Comparison of ENCODE assay signal across 1 cellular context in the genomic region with DNA sequence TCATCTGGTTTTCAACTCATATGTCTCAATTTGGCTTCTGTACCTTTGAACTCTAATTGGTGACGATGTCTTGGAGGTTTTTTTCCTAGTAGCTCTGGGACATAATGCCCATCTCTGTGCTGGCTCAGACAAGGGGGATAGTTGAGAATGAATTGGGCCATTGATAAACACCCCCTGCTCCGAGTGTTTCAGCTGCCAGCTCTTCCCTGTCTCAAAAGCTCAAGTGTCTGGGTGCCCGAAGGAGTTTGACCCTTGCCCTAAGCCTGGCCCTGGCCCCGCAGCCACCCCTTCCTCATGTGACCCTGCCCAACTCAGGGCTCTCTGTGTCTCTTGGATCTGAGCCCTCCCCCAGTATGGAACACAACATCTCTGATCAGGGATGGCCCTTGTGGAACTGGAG.
TF ChIP-seq lines count a peak whose summit lies in the region.

No MANE protein-coding gene starts in this region.

TF ChIP-seq in SK-N-SH, 30 proteins besides CTCF, POLR2A, EP300 and RAD21:
- TF ChIP-seq EZH2phosphoT487 (IDR thresholded peaks at IDR 0.05; ENCODE audit: borderline replicate concordance, low read depth): no peak
- TF ChIP-seq ELF1 (IDR thresholded peaks at IDR 0.05): no peak
- TF ChIP-seq, protein P1, sequence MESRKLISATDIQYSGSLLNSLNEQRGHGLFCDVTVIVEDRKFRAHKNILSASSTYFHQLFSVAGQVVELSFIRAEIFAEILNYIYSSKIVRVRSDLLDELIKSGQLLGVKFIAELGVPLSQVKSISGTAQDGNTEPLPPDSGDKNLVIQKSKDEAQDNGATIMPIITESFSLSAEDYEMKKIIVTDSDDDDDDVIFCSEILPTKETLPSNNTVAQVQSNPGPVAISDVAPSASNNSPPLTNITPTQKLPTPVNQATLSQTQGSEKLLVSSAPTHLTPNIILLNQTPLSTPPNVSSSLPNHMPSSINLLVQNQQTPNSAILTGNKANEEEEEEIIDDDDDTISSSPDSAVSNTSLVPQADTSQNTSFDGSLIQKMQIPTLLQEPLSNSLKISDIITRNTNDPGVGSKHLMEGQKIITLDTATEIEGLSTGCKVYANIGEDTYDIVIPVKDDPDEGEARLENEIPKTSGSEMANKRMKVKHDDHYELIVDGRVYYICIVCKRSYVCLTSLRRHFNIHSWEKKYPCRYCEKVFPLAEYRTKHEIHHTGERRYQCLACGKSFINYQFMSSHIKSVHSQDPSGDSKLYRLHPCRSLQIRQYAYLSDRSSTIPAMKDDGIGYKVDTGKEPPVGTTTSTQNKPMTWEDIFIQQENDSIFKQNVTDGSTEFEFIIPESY (IDR thresholded peaks at IDR 0.05; ENCODE audit: borderline replicate concordance, low read depth): no peak
- TF ChIP-seq CHD2 (IDR thresholded peaks at IDR 0.05; ENCODE audit: low read length, partially characterized antibody): no peak
- TF ChIP-seq, protein P2, sequence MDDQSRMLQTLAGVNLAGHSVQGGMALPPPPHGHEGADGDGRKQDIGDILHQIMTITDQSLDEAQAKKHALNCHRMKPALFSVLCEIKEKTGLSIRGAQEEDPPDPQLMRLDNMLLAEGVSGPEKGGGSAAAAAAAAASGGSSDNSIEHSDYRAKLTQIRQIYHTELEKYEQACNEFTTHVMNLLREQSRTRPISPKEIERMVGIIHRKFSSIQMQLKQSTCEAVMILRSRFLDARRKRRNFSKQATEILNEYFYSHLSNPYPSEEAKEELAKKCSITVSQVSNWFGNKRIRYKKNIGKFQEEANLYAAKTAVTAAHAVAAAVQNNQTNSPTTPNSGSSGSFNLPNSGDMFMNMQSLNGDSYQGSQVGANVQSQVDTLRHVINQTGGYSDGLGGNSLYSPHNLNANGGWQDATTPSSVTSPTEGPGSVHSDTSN (IDR thresholded peaks at IDR 0.05): no peak
- TF ChIP-seq MEF2A (IDR thresholded peaks at IDR 0.05; ENCODE audit: borderline replicate concordance, low read depth): no peak
- no peak for TF ChIP-seq POLR2AphosphoS5 (IDR thresholded peaks at IDR 0.05; ENCODE audit: low read depth, low read length)
- TF ChIP-seq FOXJ3 (CRISPR knock-in tag; IDR thresholded peaks at IDR 0.05): no peak
- TF ChIP-seq TCF12 (IDR thresholded peaks at IDR 0.05): no peak
- TF ChIP-seq NFIC (IDR thresholded peaks at IDR 0.05; ENCODE audit: borderline replicate concordance): no peak
- TF ChIP-seq, protein P3, sequence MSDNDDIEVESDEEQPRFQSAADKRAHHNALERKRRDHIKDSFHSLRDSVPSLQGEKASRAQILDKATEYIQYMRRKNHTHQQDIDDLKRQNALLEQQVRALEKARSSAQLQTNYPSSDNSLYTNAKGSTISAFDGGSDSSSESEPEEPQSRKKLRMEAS (IDR thresholded peaks at IDR 0.05; ENCODE audit: low read depth): no peak
